In the genomic region with DNA sequence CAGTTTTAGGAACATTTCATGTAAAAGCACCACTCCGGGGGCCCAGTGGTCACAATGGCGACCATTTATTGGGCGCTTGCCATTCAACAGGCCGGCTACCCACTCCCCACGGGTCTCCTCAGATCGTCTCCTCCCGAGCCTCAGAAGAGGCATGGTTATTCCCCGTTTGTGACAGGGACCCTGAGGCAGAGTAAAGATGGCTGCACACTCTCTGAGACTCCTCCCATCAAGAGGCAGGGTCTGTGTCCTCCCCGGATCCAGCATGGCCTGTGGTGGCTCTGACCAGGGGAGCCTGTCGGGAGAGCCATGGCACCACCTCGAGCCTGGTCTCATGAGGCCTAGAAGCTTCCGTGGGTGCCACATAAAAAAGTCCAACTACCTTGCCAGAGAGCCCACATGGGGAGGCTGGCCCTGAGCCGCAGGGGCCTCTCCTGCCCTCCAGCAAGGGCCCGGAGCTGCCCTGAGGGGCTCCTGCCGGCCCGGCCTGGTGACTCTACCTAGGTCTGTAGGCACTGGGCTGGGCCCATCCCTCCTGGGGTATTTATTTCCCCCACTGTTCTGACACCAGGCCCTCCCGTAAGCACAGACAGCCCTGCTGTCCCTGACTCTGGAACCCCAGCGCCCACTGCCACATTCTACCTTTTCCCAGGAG, we compare ENCODE assay signal across 2 cellular contexts.
TF ChIP-seq lines count a peak whose summit lies in the region.

No MANE protein-coding gene starts in this region.

TF ChIP-seq in GM12891, 5 proteins besides CTCF, POLR2A, EP300 and RAD21:
- TF ChIP-seq POLR2AphosphoS5 (IDR thresholded peaks at IDR 0.05; ENCODE audit: low read depth, low read length) (no peak), PAX5 (IDR thresholded peaks at IDR 0.05; ENCODE audit: insufficient read depth, low read length, severe bottlenecking) (no peak), TAF1 (IDR thresholded peaks at IDR 0.05; ENCODE audit: low read depth, low read length) (no peak), SPI1 (IDR thresholded peaks at IDR 0.05; ENCODE audit: low read depth, low read length) (no peak), POU2F2 (IDR thresholded peaks at IDR 0.05; ENCODE audit: low read depth, low read length) (no peak)
TF ChIP-seq in GM12891: peak in this region for 0.

TF ChIP-seq in HEK293, 187 proteins besides CTCF, POLR2A, EP300 and RAD21:
- TF ChIP-seq ZNF596 (tag by site-specific recombination; IDR thresholded peaks at IDR 0.05) = no peak
- TF ChIP-seq ZIC2 (tag by site-specific recombination; IDR thresholded peaks at IDR 0.05) = peak; percentile 23; the same call in 1 of the 2 replicates
- TF ChIP-seq ZNF146 (tag by site-specific recombination; IDR thresholded peaks at IDR 0.05) = no peak
- TF ChIP-seq PRDM1 (tag by site-specific recombination; IDR thresholded peaks at IDR 0.05) = no peak
- TF ChIP-seq RBAK (tag by site-specific recombination; IDR thresholded peaks at IDR 0.05) = no peak
TF ChIP-seq in HEK293: peak in this region for 1.
